28 cellular contexts compared by ENCODE assay signal in genomic region chr2:102768892-102769291, GRCh38.
"Had no signal": no experiment of that assay in that cellular context is flagged by ENCODE, and none has a peak within 500 bp of the region (broad histone marks: within the 10 kb centered on the region; RNA-seq: fewer than 3 reads in every experiment).

No MANE protein-coding gene starts in this region.

- FAIRE-seq: astrocyte had no signal

- ATAC-seq: activated CD4-positive, CD25-positive, alpha-beta regulatory T cell treated with anti-CD3 and anti-CD28 coated beads, Interleukin-2, amount 50 U/mL, for 24 hours; activated naive CD4-positive, alpha-beta T cell treated with anti-CD3 and anti-CD28 coated beads, Interleukin-2, amount 50 U/mL, for 72 hours; activated T-cell treated with anti-CD3 and anti-CD28 coated beads, Interleukin-2, amount 50 U/mL, for 4 hours; body of pancreas; PC-3; WTC11 had no signal

- H3K9me3 ChIP-seq: adrenal gland, body of pancreas, breast epithelium, Peyer's patch, SJSA1, SK-N-SH had no signal

- H3K27me3 ChIP-seq: adrenal gland, body of pancreas, breast epithelium, Peyer's patch, SJSA1 had no signal

- H3K4me2 ChIP-seq: SK-N-SH had no signal

- H3K27ac ChIP-seq: adrenal gland, body of pancreas, breast epithelium, Peyer's patch, SJSA1 had no signal

- H3K4me3 ChIP-seq: adrenal gland, body of pancreas, breast epithelium, Peyer's patch, SJSA1 had no signal

- H3K4me1 ChIP-seq: adrenal gland, body of pancreas, breast epithelium, Peyer's patch had no signal

- H3K36me3 ChIP-seq: adrenal gland, breast epithelium, Peyer's patch, SJSA1 had no signal

- DNase-seq: activated CD4-positive, alpha-beta memory T cell treated with anti-CD3 and anti-CD28 coated beads for 36 hours; activated CD4-positive, alpha-beta T cell treated with anti-CD3 and anti-CD28 coated beads for 4 hours; activated CD4-positive, alpha-beta T cell treated with anti-CD3 and anti-CD28 coated beads, Interleukin-2, amount 50 U/mL, for 1 hour; activated CD8-positive, alpha-beta memory T cell treated with anti-CD3 and anti-CD28 coated beads, Interleukin-2, amount 50 U/mL, for 4 hours; activated gamma-delta T cell treated with Interleukin-2 at 50 U/mL for 16 hours; activated naive CD4-positive, alpha-beta T cell treated with anti-CD3 and anti-CD28 coated beads for 36 hours; activated T-cell treated with anti-CD3 and anti-CD28 coated beads for 4 hours; activated T-cell treated with anti-CD3 and anti-CD28 coated beads, Interleukin-2, amount 50 U/mL, for 4 hours; adrenal gland; body of pancreas; NCI-H1105 treated with DMSO at 0.1 percent for 48 hours; NCI-H1436; NCI-H1694; NCI-H2029; NCI-H345; NCI-H524 treated with DMSO at 0.1 percent for 48 hours; NK-92 treated with Interleukin-12 subunit alpha and Interleukin-12 subunit beta, amount 100 ng/mL, for 24 hours; PC-3; Peyer's patch; RPMI8226; SHP77 treated with DMSO at 0.1 percent for 48 hours; SK-N-SH had no signal

- H3K9ac ChIP-seq: SK-N-SH had no signal
